1 cellular context compared by ENCODE assay signal in the genomic region with DNA sequence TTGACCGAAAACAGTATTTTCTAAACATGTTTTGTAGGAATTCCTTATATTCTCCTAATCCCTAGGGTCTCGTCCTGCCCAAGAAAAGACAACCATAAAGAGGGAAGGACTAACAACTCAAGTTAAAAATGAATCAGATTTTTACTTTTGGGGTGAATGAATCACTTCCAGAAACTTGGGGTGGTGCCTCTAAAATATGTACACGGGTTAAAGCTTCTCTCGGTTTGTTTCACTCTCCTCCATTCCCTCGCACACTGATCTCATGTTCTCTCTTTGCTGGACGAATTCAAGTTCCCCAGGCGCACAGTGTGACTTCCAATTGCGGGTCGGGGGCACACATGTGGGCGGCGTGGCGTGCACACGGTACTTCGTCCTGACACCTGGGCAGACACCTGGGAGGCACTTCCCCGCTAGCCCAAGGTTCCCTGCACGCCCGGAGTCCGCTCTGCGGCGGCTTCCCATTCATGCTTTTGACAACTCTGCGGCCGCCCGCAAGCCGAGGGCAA.
TF ChIP-seq lines count a peak whose summit lies in the region.

No MANE protein-coding gene starts in this region.

TF ChIP-seq in HepG2, 621 proteins besides CTCF, POLR2A, EP300 and RAD21 (continued from another document and continues in another):
- TF ChIP-seq ZHX2 (IDR thresholded peaks at IDR 0.05; ENCODE audit: low read depth), result no peak
- TF ChIP-seq ZHX2 (CRISPR knock-in tag; IDR thresholded peaks at IDR 0.05; ENCODE audit: borderline replicate concordance), result no peak
- no peak for TF ChIP-seq HDAC6 (IDR thresholded peaks at IDR 0.05; ENCODE audit: low read depth, low read length)
- TF ChIP-seq ZNF451 (CRISPR knock-in tag; IDR thresholded peaks at IDR 0.05), result no peak
- TF ChIP-seq, protein P1, sequence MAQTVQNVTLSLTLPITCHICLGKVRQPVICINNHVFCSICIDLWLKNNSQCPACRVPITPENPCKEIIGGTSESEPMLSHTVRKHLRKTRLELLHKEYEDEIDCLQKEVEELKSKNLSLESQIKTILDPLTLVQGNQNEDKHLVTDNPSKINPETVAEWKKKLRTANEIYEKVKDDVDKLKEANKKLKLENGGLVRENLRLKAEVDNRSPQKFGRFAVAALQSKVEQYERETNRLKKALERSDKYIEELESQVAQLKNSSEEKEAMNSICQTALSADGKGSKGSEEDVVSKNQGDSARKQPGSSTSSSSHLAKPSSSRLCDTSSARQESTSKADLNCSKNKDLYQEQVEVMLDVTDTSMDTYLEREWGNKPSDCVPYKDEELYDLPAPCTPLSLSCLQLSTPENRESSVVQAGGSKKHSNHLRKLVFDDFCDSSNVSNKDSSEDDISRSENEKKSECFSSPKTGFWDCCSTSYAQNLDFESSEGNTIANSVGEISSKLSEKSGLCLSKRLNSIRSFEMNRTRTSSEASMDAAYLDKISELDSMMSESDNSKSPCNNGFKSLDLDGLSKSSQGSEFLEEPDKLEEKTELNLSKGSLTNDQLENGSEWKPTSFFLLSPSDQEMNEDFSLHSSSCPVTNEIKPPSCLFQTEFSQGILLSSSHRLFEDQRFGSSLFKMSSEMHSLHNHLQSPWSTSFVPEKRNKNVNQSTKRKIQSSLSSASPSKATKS (CRISPR knock-in tag; IDR thresholded peaks at IDR 0.05), result no peak
- TF ChIP-seq, protein P2, sequence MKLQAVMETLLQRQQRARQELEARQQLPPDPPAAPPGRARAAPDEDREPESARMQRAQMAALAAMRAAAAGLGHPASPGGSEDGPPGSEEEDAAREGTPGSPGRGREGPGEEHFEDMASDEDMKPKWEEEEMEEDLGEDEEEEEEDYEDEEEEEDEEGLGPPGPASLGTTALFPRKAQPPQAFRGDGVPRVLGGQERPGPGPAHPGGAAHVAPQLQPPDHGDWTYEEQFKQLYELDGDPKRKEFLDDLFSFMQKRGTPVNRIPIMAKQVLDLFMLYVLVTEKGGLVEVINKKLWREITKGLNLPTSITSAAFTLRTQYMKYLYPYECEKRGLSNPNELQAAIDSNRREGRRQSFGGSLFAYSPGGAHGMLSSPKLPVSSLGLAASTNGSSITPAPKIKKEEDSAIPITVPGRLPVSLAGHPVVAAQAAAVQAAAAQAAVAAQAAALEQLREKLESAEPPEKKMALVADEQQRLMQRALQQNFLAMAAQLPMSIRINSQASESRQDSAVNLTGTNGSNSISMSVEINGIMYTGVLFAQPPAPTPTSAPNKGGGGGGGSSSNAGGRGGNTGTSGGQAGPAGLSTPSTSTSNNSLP (IDR thresholded peaks at IDR 0.05; ENCODE audit: low read depth, low read length), result no peak
- TF ChIP-seq MTERF4 (CRISPR knock-in tag; IDR thresholded peaks at IDR 0.05), result no peak
- TF ChIP-seq BCLAF1 (IDR thresholded peaks at IDR 0.05), result no peak
- TF ChIP-seq ZNF543 (CRISPR knock-in tag; IDR thresholded peaks at IDR 0.05), result no peak
- TF ChIP-seq ATRX (CRISPR knock-in tag; IDR thresholded peaks at IDR 0.05; ENCODE audit: borderline replicate concordance), result no peak
- TF ChIP-seq CEBPB (IDR thresholded peaks at IDR 0.05; ENCODE audit: borderline replicate concordance, low read depth, low read length), result no peak
- TF ChIP-seq BORCS8-MEF2B (CRISPR knock-in tag; IDR thresholded peaks at IDR 0.05), result no peak
- TF ChIP-seq, protein P3, sequence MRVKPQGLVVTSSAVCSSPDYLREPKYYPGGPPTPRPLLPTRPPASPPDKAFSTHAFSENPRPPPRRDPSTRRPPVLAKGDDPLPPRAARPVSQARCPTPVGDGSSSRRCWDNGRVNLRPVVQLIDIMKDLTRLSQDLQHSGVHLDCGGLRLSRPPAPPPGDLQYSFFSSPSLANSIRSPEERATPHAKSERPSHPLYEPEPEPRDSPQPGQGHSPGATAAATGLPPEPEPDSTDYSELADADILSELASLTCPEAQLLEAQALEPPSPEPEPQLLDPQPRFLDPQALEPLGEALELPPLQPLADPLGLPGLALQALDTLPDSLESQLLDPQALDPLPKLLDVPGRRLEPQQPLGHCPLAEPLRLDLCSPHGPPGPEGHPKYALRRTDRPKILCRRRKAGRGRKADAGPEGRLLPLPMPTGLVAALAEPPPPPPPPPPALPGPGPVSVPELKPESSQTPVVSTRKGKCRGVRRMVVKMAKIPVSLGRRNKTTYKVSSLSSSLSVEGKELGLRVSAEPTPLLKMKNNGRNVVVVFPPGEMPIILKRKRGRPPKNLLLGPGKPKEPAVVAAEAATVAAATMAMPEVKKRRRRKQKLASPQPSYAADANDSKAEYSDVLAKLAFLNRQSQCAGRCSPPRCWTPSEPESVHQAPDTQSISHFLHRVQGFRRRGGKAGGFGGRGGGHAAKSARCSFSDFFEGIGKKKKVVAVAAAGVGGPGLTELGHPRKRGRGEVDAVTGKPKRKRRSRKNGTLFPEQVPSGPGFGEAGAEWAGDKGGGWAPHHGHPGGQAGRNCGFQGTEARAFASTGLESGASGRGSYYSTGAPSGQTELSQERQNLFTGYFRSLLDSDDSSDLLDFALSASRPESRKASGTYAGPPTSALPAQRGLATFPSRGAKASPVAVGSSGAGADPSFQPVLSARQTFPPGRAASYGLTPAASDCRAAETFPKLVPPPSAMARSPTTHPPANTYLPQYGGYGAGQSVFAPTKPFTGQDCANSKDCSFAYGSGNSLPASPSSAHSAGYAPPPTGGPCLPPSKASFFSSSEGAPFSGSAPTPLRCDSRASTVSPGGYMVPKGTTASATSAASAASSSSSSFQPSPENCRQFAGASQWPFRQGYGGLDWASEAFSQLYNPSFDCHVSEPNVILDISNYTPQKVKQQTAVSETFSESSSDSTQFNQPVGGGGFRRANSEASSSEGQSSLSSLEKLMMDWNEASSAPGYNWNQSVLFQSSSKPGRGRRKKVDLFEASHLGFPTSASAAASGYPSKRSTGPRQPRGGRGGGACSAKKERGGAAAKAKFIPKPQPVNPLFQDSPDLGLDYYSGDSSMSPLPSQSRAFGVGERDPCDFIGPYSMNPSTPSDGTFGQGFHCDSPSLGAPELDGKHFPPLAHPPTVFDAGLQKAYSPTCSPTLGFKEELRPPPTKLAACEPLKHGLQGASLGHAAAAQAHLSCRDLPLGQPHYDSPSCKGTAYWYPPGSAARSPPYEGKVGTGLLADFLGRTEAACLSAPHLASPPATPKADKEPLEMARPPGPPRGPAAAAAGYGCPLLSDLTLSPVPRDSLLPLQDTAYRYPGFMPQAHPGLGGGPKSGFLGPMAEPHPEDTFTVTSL (CRISPR knock-in tag; IDR thresholded peaks at IDR 0.05; ENCODE audit: borderline replicate concordance), result peak; percentile 56; the same call in 1 of the 2 replicates
- TF ChIP-seq, protein P4, sequence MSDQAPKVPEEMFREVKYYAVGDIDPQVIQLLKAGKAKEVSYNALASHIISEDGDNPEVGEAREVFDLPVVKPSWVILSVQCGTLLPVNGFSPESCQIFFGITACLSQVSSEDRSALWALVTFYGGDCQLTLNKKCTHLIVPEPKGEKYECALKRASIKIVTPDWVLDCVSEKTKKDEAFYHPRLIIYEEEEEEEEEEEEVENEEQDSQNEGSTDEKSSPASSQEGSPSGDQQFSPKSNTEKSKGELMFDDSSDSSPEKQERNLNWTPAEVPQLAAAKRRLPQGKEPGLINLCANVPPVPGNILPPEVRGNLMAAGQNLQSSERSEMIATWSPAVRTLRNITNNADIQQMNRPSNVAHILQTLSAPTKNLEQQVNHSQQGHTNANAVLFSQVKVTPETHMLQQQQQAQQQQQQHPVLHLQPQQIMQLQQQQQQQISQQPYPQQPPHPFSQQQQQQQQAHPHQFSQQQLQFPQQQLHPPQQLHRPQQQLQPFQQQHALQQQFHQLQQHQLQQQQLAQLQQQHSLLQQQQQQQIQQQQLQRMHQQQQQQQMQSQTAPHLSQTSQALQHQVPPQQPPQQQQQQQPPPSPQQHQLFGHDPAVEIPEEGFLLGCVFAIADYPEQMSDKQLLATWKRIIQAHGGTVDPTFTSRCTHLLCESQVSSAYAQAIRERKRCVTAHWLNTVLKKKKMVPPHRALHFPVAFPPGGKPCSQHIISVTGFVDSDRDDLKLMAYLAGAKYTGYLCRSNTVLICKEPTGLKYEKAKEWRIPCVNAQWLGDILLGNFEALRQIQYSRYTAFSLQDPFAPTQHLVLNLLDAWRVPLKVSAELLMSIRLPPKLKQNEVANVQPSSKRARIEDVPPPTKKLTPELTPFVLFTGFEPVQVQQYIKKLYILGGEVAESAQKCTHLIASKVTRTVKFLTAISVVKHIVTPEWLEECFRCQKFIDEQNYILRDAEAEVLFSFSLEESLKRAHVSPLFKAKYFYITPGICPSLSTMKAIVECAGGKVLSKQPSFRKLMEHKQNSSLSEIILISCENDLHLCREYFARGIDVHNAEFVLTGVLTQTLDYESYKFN (CRISPR knock-in tag; conservative IDR thresholded peaks at IDR 0.05), result no peak
- no peak for TF ChIP-seq ZNF317 (CRISPR knock-in tag; IDR thresholded peaks at IDR 0.05)
- no peak for TF ChIP-seq TBL1XR1 (IDR thresholded peaks at IDR 0.05; ENCODE audit: borderline replicate concordance, low read length, partially characterized antibody)
- 0 out of 2 replicates have a peak, but pooled peaks have one; percentile 12 for TF ChIP-seq IRF2 (CRISPR knock-in tag; IDR thresholded peaks at IDR 0.05)
- TF ChIP-seq NFKB2 (CRISPR knock-in tag; IDR thresholded peaks at IDR 0.05; ENCODE audit: borderline replicate concordance), result peak; percentile 53; the same call in 1 of the 2 replicates
- TF ChIP-seq ZSCAN29 (CRISPR knock-in tag; conservative IDR thresholded peaks at IDR 0.05), result no peak
- no peak for TF ChIP-seq ZBTB21 (CRISPR knock-in tag; IDR thresholded peaks at IDR 0.05)
- no peak for TF ChIP-seq HOXD1 (CRISPR knock-in tag; IDR thresholded peaks at IDR 0.05)
- TF ChIP-seq SP5 (CRISPR knock-in tag; IDR thresholded peaks at IDR 0.05; ENCODE audit: borderline replicate concordance, low read depth), result no peak; the same call in 1 of the 2 replicates
- TF ChIP-seq MYPOP (CRISPR knock-in tag; IDR thresholded peaks at IDR 0.05), result no peak
